In the genomic region with DNA sequence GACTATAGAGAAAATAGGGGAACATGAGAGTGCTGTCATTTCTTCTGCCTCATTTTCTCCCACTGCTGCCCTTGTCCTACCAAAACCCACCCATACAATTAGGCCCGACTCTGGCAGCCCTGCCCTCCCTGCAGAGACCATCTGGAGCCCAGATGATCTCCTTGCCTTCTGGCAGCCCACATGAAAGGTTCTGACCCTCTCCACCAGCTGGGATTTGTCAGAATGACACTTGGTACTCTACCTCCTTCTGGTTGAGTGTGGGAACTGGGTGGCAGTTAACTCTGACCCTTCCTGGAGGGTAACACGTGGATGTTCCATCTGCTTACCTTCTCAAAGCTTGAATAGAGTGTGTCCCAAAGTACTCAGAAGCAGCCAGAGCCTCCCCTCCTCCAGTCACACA, we compare ENCODE assay signal across 19 cellular contexts. TPM values are rescaled to one million over a fixed set of nuclear protein-coding genes. Genes with fewer than 3 reads are reported as not detected.
A peak's percentile ranks its signal among the peaks of the same experiment; 100 is the strongest.
DNase-seq lines count a peak whose midpoint lies in the region; ATAC-seq and TF ChIP-seq lines count a peak whose summit lies in the region.
"Had no signal": no experiment of that assay in that cellular context is flagged by ENCODE, and none has a peak within 500 bp of the region (broad histone marks: within the 10 kb centered on the region; RNA-seq: fewer than 3 reads in every experiment).

No MANE protein-coding gene starts in this region.

- H3K4me1 Mint-ChIP-seq in stimulated activated memory B cell treated with anti-CD40 and anti-IgM and Interleukin-4, amounts not matched to agents 10 μg/mL and 1 μg/mL and 100 μg/mL, for 72 hours = no peaks in the 10 kb centered on the region

- no peak for TF ChIP-seq CTCF in fibroblast of the aortic adventitia (IDR thresholded peaks at IDR 0.05; ENCODE audit: insufficient read depth, low read length)

- H3K27me3 Mint-ChIP-seq in stimulated activated memory B cell treated with anti-CD40 and anti-IgM and Interleukin-4, amounts not matched to agents 10 μg/mL and 1 μg/mL and 100 μg/mL, for 72 hours = peaks cover 15% of the 10 kb centered on the region
- H3K27me3 Mint-ChIP-seq: CD4-positive, alpha-beta T cell had no signal

- H3K4me3 ChIP-seq in fibroblast of the aortic adventitia (ENCODE audit: low read depth, low read length) = no peak overlapping the region
- H3K4me3 ChIP-seq: MG63, PC-9, SK-N-MC had no signal

- H3K36me3 Mint-ChIP-seq in stimulated activated memory B cell treated with anti-CD40 and anti-IgM and Interleukin-4, amounts not matched to agents 10 μg/mL and 1 μg/mL and 100 μg/mL, for 72 hours = no peaks in the 10 kb centered on the region

- ATAC-seq in stimulated activated memory B cell treated with anti-CD40 and anti-IgM and Interleukin-4, amounts not matched to agents 10 μg/mL and 1 μg/mL and 100 μg/mL, for 72 hours = peak; percentile 6

- no peaks in the 10 kb centered on the region for H3K9me3 Mint-ChIP-seq in stimulated activated memory B cell treated with anti-CD40 and anti-IgM and Interleukin-4, amounts not matched to agents 10 μg/mL and 1 μg/mL and 100 μg/mL, for 72 hours
- H3K9me3 Mint-ChIP-seq: CD4-positive, alpha-beta T cell had no signal

- DNase-seq in NCI-H1694 (lab: John Stamatoyannopoulos, UW) (peak; percentile 35), RPMI7951 (ENCODE audit: low read depth) (peak; percentile 85), fibroblast of the aortic adventitia (ENCODE audit: low read depth) (peak; percentile 4), AG08395 (ENCODE audit: low spot score) (no peak), NOMO-1 (lab: John Stamatoyannopoulos, UW; ENCODE audit: unreplicated experiment in 2 of 2) (no peak)
- DNase-seq in activated CD8-positive, alpha-beta memory T cell treated with anti-CD3 and anti-CD28 coated beads, Interleukin-2, amount 50 U/mL, for 4 hours = no peak
- DNase-seq: BE2C; CD4-positive, alpha-beta T cell; DMS79; GOT3; MG63; NCI-H1092; NCI-H146; NCI-H345; NCI-H748 treated with DMSO at 0.1 percent for 48 hours; PC-9; T-helper 1 cell had no signal

- H3K27ac Mint-ChIP-seq in stimulated activated memory B cell treated with anti-CD40 and anti-IgM and Interleukin-4, amounts not matched to agents 10 μg/mL and 1 μg/mL and 100 μg/mL, for 72 hours = no peak overlapping the region
- H3K27ac Mint-ChIP-seq: CD4-positive, alpha-beta T cell had no signal

- H3K4me3 Mint-ChIP-seq in stimulated activated memory B cell treated with anti-CD40 and anti-IgM and Interleukin-4, amounts not matched to agents 10 μg/mL and 1 μg/mL and 100 μg/mL, for 72 hours = no peak overlapping the region
- H3K4me3 Mint-ChIP-seq: CD4-positive, alpha-beta T cell had no signal

RNA-seq across cellular contexts. Expression of a gene that starts 21.0 kb away (rescaled TPM):
- not detected in 2 replicates for total RNA-seq in RPMI7951 (2014; rRNA removed; shearing (Covaris generic))
- total RNA-seq in fibroblast of the aortic adventitia (ENCODE audit: low replicate concordance) = not detected in 2 replicates
- total RNA-seq: PC-9 had no signal

Comparison
In these comparisons a context has a peak if more than half of its experiments do, and no peak if none do; other contexts are left out.
1. DNase-seq: peak in NCI-H1694 (single experiment), RPMI7951 (single experiment) and fibroblast of the aortic adventitia (single experiment); none in activated CD8-positive, alpha-beta memory T cell treated with anti-CD3 and anti-CD28 coated beads, Interleukin-2, amount 50 U/mL, for 4 hours (single experiment), AG08395 (single experiment) and NOMO-1 (0 of 2).